7 cellular contexts compared by ENCODE assay signal in the genomic region with DNA sequence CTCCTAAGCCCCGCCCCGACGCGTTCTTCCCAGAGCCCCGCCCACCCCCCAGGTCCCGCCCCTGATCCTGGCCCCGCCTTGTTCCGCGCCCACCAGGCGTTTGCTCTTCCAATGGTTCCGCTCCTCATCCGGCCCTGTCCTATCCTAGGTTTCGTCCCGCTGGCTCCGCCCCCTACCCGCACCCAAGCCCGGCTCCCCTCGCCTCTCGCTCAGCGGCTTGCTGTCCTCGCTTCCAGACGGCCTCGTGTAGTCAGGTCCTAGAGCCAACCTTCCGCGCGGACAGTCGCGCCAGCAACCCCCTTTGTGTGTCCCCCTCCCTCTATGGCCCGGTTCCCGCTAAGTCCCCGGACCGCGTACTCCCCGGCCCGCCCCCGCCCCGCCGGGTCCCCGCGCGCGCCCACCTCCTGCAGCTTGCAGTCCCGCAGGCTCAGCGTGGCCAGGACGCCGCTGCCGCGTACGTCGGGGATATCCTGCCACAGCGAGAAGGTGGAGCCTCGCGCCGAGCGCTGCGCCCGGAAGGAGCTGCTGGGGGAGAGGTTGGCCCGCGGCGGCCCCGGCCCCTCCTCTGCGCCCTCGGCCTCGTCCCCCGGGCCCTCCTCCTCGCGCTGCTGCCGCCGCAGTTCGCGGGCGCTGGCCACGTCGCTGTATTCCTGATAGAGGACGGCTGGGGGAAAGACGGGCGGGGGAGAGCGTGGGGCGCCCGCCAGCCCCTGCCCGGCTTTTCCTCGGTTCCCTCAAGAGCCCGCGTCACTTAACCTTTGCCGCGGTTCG. TPM values are rescaled to one million over a fixed set of nuclear protein-coding genes. Genes with fewer than 3 reads are reported as not detected.
DNase-seq lines count a peak whose midpoint lies in the region; ATAC-seq and TF ChIP-seq lines count a peak whose summit lies in the region.

No MANE protein-coding gene starts in this region.

- peak overlapping the region; percentile 50 for H3K4me3 ChIP-seq in astrocyte of the spinal cord (ENCODE audit: low read depth, low read length)

- no peak for TF ChIP-seq CTCF in astrocyte of the spinal cord (IDR thresholded peaks at IDR 0.05; ENCODE audit: low read depth, low read length)

- intact Hi-C loops in sciatic nerve (cut with DNase I) = no loop called here

- ATAC-seq in GM18502 (IDR thresholded peaks at IDR 0.05; ENCODE audit: poor library complexity, unreplicated experiment) (peak; percentile 80), HG02970 (IDR thresholded peaks at IDR 0.05; ENCODE audit: low FRiP score, unreplicated experiment) (peak; percentile 68), sciatic nerve (peak; percentile 96)

- in situ Hi-C loops in astrocyte of the spinal cord (cut with HindIII; ENCODE audit: low sequenced_read_pairs) = no loop called here

- DNase-seq in NCI-H2029 (lab: John Stamatoyannopoulos, UW) (peak; percentile 94), T-helper 9 cell (peak; percentile 89), astrocyte of the spinal cord (ENCODE audit: low read depth, low spot score) (peak; percentile 99), iPS DF 19.7 (ENCODE audit: low read depth, low spot score) (peak; percentile 94), sciatic nerve (ENCODE audit: low spot score) (peak; percentile 98)

RNA-seq across cellular contexts. Expression of a gene that starts 5.7 kb away (rescaled TPM):
- 4.6 TPM for total RNA-seq in sciatic nerve

RNA-seq across cellular contexts. Expression of a gene that starts 30.3 kb away (rescaled TPM):
- 9.8 TPM for total RNA-seq in sciatic nerve

RNA-seq across cellular contexts. Expression of a gene that starts 50.9 kb away (rescaled TPM):
- 31.3 TPM for total RNA-seq in sciatic nerve

Comparison
In these comparisons a context has a peak if more than half of its experiments do, and no peak if none do; other contexts are left out.
1. Peak in every context shown above with its lines: DNase-seq, ATAC-seq and H3K4me3 ChIP-seq.